Comparison of ENCODE assay signal across 7 cellular contexts in genomic region chr6:133052465-133052864, GRCh38.
"Had no signal": no experiment of that assay in that cellular context is flagged by ENCODE, and none has a peak within 500 bp of the region (broad histone marks: within the 10 kb centered on the region; RNA-seq: fewer than 3 reads in every experiment).

No MANE protein-coding gene starts in this region.

- FAIRE-seq: HTR-8/SVneo, K562 had no signal

- ATAC-seq: K562 had no signal

- H3K4me2 ChIP-seq: KMS-11 had no signal

- H3K27ac ChIP-seq: HL-60, KMS-11 had no signal

- H3K9ac ChIP-seq: KMS-11 had no signal

- DNase-seq: IMR-90, KBM-7, KG1 had no signal

- H3K4me3 ChIP-seq: K562 had no signal
